Comparison of ENCODE assay signal across 8 cellular contexts in genomic region chr11:33869511-33870422, GRCh38. TPM values are rescaled to one million over a fixed set of nuclear protein-coding genes. Genes with fewer than 3 reads are reported as not detected.
DNase-seq lines count a peak whose midpoint lies in the region; ATAC-seq and TF ChIP-seq lines count a peak whose summit lies in the region.

No MANE protein-coding gene starts in this region.

- POLR2A ChIA-PET in AG04450 (lab: Yijun Ruan, JAX), result no interaction called here

- H3K4me1 ChIP-seq in SJSA1 (replicated peaks) (peaks cover 22% of the 10 kb centered on the region), ectodermal cell (ENCODE audit: control insufficient read depth, insufficient read depth, low read length) (peaks cover 7% of the 10 kb centered on the region)

- in situ Hi-C loops in GM13977 (cut with MboI; ENCODE audit: low pct_unique_long_range_greater_than_20kb, low sequenced_read_pairs, unreplicated experiment), result no loop called here

- CTCF ChIA-PET in AG04450 (lab: Charles Lee), result interaction anchor here (3.0 kb wide), 1 partner anchor 12 kb away, joined by 33 read pairs; no protein-coding TSS in a partner anchor

- H3K4me3 ChIP-seq in AG04450 (ENCODE audit: low read depth, low read length) (peak overlapping the region; percentile 55), SJSA1 (peak overlapping the region; percentile 39), ectodermal cell (ENCODE audit: insufficient read depth, low read depth, low read length) (peak overlapping the region; percentile 41)
- peak overlapping the region; percentile 23 for H3K4me3 ChIP-seq in Jurkat, Clone E6-1 (ENCODE audit: low read length)

- ATAC-seq in HG03571 (IDR thresholded peaks at IDR 0.05; ENCODE audit: unreplicated experiment), result no peak

- DNase-seq in AG04450 (ENCODE audit: low read depth, low spot score) (no peak), GM13977 (ENCODE audit: low spot score) (peak; percentile 71), SJSA1 (ENCODE audit: low read depth in 1 of 2, low spot score in 2 of 2) (peak in 1 of 2 experiments; percentile 9), lung microvascular endothelial cell (ENCODE audit: low read depth in 2 of 2) (peak; percentile 76 to 87)
- DNase-seq in Jurkat, Clone E6-1 (ENCODE audit: low read depth, low spot score), result no peak

- H3K27ac ChIP-seq in AG04450 (ENCODE audit: low read depth, low read length), result no peak overlapping the region
- H3K27ac ChIP-seq in SJSA1, result no peak overlapping the region
- H3K27ac ChIP-seq in ectodermal cell (ENCODE audit: insufficient read depth, low read depth, low read length, poor library complexity, severe bottlenecking), result no peak overlapping the region
- H3K27ac ChIP-seq in temporal lobe (ENCODE audit: low read depth, low read length), result peak overlapping the region; percentile 61

- TF ChIP-seq CTCF in AG04450 (IDR thresholded peaks at IDR 0.05; ENCODE audit: low read depth, low read length) (no peak), GM13977 (IDR thresholded peaks at IDR 0.05; ENCODE audit: extremely low read depth, insufficient read depth, missing control alignments) (no peak)

- H3K36me3 ChIP-seq in SJSA1 (no peaks in the 10 kb centered on the region), ectodermal cell (ENCODE audit: control insufficient read depth, insufficient read depth, low read length) (no peaks in the 10 kb centered on the region)

- no peaks in the 10 kb centered on the region for H3K9me3 ChIP-seq in AG04450 (ENCODE audit: control insufficient read depth, insufficient read depth, low read length)
- no peaks in the 10 kb centered on the region for H3K9me3 ChIP-seq in SJSA1 (replicated peaks)
- no peaks in the 10 kb centered on the region for H3K9me3 ChIP-seq in ectodermal cell (ENCODE audit: control insufficient read depth, low read length)

- 0% methylated on average over 81 of the region's 81 CpGs for WGBS in ectodermal cell, 2 experiments

- H3K27me3 ChIP-seq in AG04450 (ENCODE audit: control insufficient read depth, insufficient read depth, low read length) (peaks cover 67% of the 10 kb centered on the region), SJSA1 (replicated peaks) (peaks cover 94% of the 10 kb centered on the region), ectodermal cell (ENCODE audit: control insufficient read depth, insufficient read depth, low read length, poor library complexity, severe bottlenecking) (peaks cover 80% of the 10 kb centered on the region)

RNA-seq across cellular contexts. Expression of gene LMO2, which starts 22.1 kb away (rescaled TPM):
- polyA plus RNA-seq in AG04450 (2011; rRNA removed), result 0.05 TPM in 1 of 2 replicates, not detected in the other
- polyA minus RNA-seq in AG04450 (2011; rRNA and poly(A)+ RNA removed), result not detected in 2 replicates
- not detected for polyA plus RNA-seq in Jurkat, Clone E6-1 (2012; ENCODE audit: insufficient read depth, insufficient read length)
- 0.31 TPM in 1 of 2 replicates, not detected in the other for total RNA-seq in SJSA1 (2014; rRNA removed; shearing (Covaris generic))
- polyA plus RNA-seq in ectodermal cell (2013, experiment 1 of 4), result 2.0 TPM
- 1.2 TPM for polyA plus RNA-seq in ectodermal cell (2013, experiment 2 of 4)
- polyA plus RNA-seq in ectodermal cell (2013, experiment 3 of 4), result 2.4 TPM
- 1.4 TPM for polyA plus RNA-seq in ectodermal cell (2013, experiment 4 of 4)
- total RNA-seq in lung microvascular endothelial cell (57.8 and 78.4 TPM in 2 replicates), temporal lobe (13.5 TPM)

Comparison
In these comparisons a context has a peak if more than half of its experiments do, and no peak if none do; other contexts are left out.
1. DNase-seq: peak in GM13977 (single experiment) and lung microvascular endothelial cell (2 of 2); none in AG04450 (single experiment) and Jurkat, Clone E6-1 (single experiment).
2. RNA of gene LMO2, which starts 22.1 kb away (total RNA-seq): 57.8 to 78.4 TPM in lung microvascular endothelial cell and 13.5 TPM in temporal lobe (single experiment); 0.31 TPM in SJSA1; every median in the first group is over 10 times any median in the second.
3. Peak in every context shown above with its lines, with median percentiles within 50 percentile points of each other: H3K4me3 ChIP-seq.